ENCODE assay signal across 1 cellular context in genomic region chr18:9915291-9916066, GRCh38.
TF ChIP-seq lines count a peak whose summit lies in the region.

No MANE protein-coding gene starts in this region.

TF ChIP-seq in HCT116, 20 proteins besides CTCF, POLR2A, EP300 and RAD21 (continued from another document):
- TF ChIP-seq REST (IDR thresholded peaks at IDR 0.05; ENCODE audit: low read depth), result no peak
- no peak for TF ChIP-seq CEBPB (IDR thresholded peaks at IDR 0.05; ENCODE audit: low read depth)
- no peak for TF ChIP-seq YY1 (IDR thresholded peaks at IDR 0.05; ENCODE audit: extremely low read depth, insufficient replicate concordance, low read depth, low read length)
- TF ChIP-seq, protein P1, sequence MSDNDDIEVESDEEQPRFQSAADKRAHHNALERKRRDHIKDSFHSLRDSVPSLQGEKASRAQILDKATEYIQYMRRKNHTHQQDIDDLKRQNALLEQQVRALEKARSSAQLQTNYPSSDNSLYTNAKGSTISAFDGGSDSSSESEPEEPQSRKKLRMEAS (IDR thresholded peaks at IDR 0.05), result no peak
- no peak for TF ChIP-seq ATF3 (IDR thresholded peaks at IDR 0.05)
- TF ChIP-seq CBX3 (IDR thresholded peaks at IDR 0.05; ENCODE audit: low read depth), result no peak
- TF ChIP-seq ELF1 (IDR thresholded peaks at IDR 0.05; ENCODE audit: borderline replicate concordance, low read depth), result no peak
